ENCODE assay signal across 13 cellular contexts in genomic region chr1:212863345-212863744, GRCh38. TPM values are rescaled to one million over a fixed set of nuclear protein-coding genes. Genes with fewer than 3 reads are reported as not detected.
"Had no signal": no experiment of that assay in that cellular context is flagged by ENCODE, and none has a peak within 500 bp of the region (broad histone marks: within the 10 kb centered on the region; RNA-seq: fewer than 3 reads in every experiment).

No MANE protein-coding gene starts in this region.

RNA-seq across cellular contexts. Expression of gene SPATA45, which starts 15.9 kb away (rescaled TPM):
- total RNA-seq: dermis blood vessel endothelial cell, esophagus squamous epithelium, left lobe of liver, lung, mononuclear cell, omental fat pad, pancreas, posterior vena cava, pulmonary artery endothelial cell, thoracic aorta, tibial nerve had no signal
- polyA plus RNA-seq: heart right ventricle, liver, lung had no signal
